10 cellular contexts compared by ENCODE assay signal in genomic region chrX:118637997-118638396, GRCh38.
A peak's percentile ranks its signal among the peaks of the same experiment; 100 is the strongest.
DNase-seq lines count a peak whose midpoint lies in the region; FAIRE-seq and TF ChIP-seq lines count a peak whose summit lies in the region.
"Had no signal": no experiment of that assay in that cellular context is flagged by ENCODE, and none has a peak within 500 bp of the region (broad histone marks: within the 10 kb centered on the region; RNA-seq: fewer than 3 reads in every experiment).

No MANE protein-coding gene starts in this region.

- H3K4me3 Mint-ChIP-seq in osteocyte (ENCODE audit: unreplicated experiment), result no peak overlapping the region
- no peak overlapping the region for H3K4me3 Mint-ChIP-seq in activated CD4-positive, alpha-beta T cell treated with anti-CD3 and anti-CD28 coated beads, Interleukin-2, amount 10 ng/mL, durations not matched to agents 24 days and 14 days

- H3K9me3 Mint-ChIP-seq in osteocyte (ENCODE audit: unreplicated experiment), result no peaks in the 10 kb centered on the region
- no peaks in the 10 kb centered on the region for H3K9me3 Mint-ChIP-seq in activated CD4-positive, alpha-beta T cell treated with anti-CD3 and anti-CD28 coated beads, Interleukin-2, amount 10 ng/mL, durations not matched to agents 24 days and 14 days

- no peaks in the 10 kb centered on the region for H3K27me3 Mint-ChIP-seq in osteocyte (ENCODE audit: unreplicated experiment)
- H3K27me3 Mint-ChIP-seq in activated CD4-positive, alpha-beta T cell treated with anti-CD3 and anti-CD28 coated beads, Interleukin-2, amount 10 ng/mL, durations not matched to agents 24 days and 14 days, result no peaks in the 10 kb centered on the region

- FAIRE-seq in GM12891 (lab: Jason Lieb, UNC), result peak; percentile 45

- no peaks in the 10 kb centered on the region for H3K4me1 Mint-ChIP-seq in osteocyte (ENCODE audit: unreplicated experiment)
- H3K4me1 Mint-ChIP-seq in activated CD4-positive, alpha-beta T cell treated with anti-CD3 and anti-CD28 coated beads, Interleukin-2, amount 10 ng/mL, durations not matched to agents 24 days and 14 days, result no peaks in the 10 kb centered on the region

- no peak overlapping the region for H3K27ac Mint-ChIP-seq in osteocyte (ENCODE audit: unreplicated experiment)
- H3K27ac Mint-ChIP-seq in activated CD4-positive, alpha-beta T cell treated with anti-CD3 and anti-CD28 coated beads, Interleukin-2, amount 10 ng/mL, durations not matched to agents 24 days and 14 days, result no peak overlapping the region

- intact Hi-C loops in activated CD4-positive, alpha-beta T cell treated with anti-CD3 and anti-CD28 coated beads, Interleukin-2, amount 10 ng/mL, durations not matched to agents 24 days and 14 days (cut with micrococcal nuclease), result no loop called here

- no peak overlapping the region for H3K4me3 ChIP-seq in epithelial cell of proximal tubule (ENCODE audit: low read depth, low read length)
- H3K4me3 ChIP-seq: thoracic aorta had no signal

- H3K36me3 Mint-ChIP-seq in osteocyte (ENCODE audit: unreplicated experiment), result peaks cover 18% of the 10 kb centered on the region
- peaks cover 20% of the 10 kb centered on the region for H3K36me3 Mint-ChIP-seq in activated CD4-positive, alpha-beta T cell treated with anti-CD3 and anti-CD28 coated beads, Interleukin-2, amount 10 ng/mL, durations not matched to agents 24 days and 14 days (ENCODE audit: low read depth)

- TF ChIP-seq CTCF in epithelial cell of proximal tubule (conservative IDR thresholded peaks at IDR 0.05; ENCODE audit: low read depth, low read length), result peak; percentile 38
- TF ChIP-seq CTCF in osteocyte (IDR thresholded peaks at IDR 0.05), result peak; percentile 49

- no peak for DNase-seq in GM12891 (ENCODE audit: insufficient read length, low spot score)
- peak; percentile 7 for DNase-seq in NCI-H748 treated with DMSO at 0.1 percent for 48 hours (lab: John Stamatoyannopoulos, UW)
- DNase-seq in epithelial cell of proximal tubule (ENCODE audit: low read depth), result no peak
- no peak for DNase-seq in osteocyte (ENCODE audit: extremely low spot score, unreplicated experiment)
- no peak for DNase-seq in HK-2 (ENCODE audit: unreplicated experiment)
- DNase-seq in activated CD4-positive, alpha-beta T cell treated with anti-CD3 and anti-CD28 coated beads, Interleukin-2, amount 10 ng/mL, durations not matched to agents 24 days and 14 days, result no peak
- no peak for DNase-seq in activated CD8-positive, alpha-beta memory T cell treated with anti-CD3 and anti-CD28 coated beads for 24 hours
- DNase-seq: activated CD4-positive, alpha-beta T cell treated with anti-CD3 and anti-CD28 coated beads, Interleukin-2, amount 50 U/mL, for 48 hours; Karpas-422 had no signal

- no peak for TF ChIP-seq POLR2A in GM12891 (IDR thresholded peaks at IDR 0.05; ENCODE audit: low read depth, low read length)

TF ChIP-seq in GM12891, 5 proteins besides CTCF, POLR2A, EP300 and RAD21:
- TF ChIP-seq POU2F2 (IDR thresholded peaks at IDR 0.05; ENCODE audit: low read depth, low read length), result no peak
- TF ChIP-seq SPI1 (IDR thresholded peaks at IDR 0.05; ENCODE audit: low read depth, low read length), result no peak
- no peak for TF ChIP-seq PAX5 (IDR thresholded peaks at IDR 0.05; ENCODE audit: insufficient read depth, low read length, severe bottlenecking)
- TF ChIP-seq POLR2AphosphoS5 (IDR thresholded peaks at IDR 0.05; ENCODE audit: low read depth, low read length), result no peak
- no peak for TF ChIP-seq TAF1 (IDR thresholded peaks at IDR 0.05; ENCODE audit: low read depth, low read length)
